Comparison of ENCODE assay signal across 1 cellular context in the genomic region with DNA sequence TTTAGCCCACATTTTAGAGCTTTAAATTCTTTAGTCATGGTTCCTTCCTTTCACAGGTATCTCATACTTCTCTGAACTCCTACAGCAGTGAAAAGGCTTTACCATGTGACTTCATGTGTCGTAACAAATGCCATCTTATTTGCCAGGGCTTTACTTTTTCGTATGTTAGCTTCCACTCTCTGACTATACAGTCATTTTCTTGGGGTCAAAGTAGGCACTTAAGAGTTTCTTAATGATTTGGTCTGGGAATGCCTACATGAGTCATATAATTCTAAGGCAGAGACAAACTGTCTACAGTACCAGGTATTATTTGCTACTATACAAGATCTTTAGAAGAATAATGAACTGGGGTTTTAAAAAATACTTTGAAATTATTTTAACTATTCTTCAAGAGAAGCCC.
TF ChIP-seq lines count a peak whose summit lies in the region.

No MANE protein-coding gene starts in this region.

TF ChIP-seq in GM12878, 131 proteins besides CTCF, POLR2A, EP300 and RAD21 (continued from another document):
- TF ChIP-seq E2F8 (IDR thresholded peaks at IDR 0.05; ENCODE audit: low read depth, partially characterized antibody): no peak
